Comparison of ENCODE assay signal across 9 cellular contexts in genomic region chr14:22386924-22387775, GRCh38.
DNase-seq lines count a peak whose midpoint lies in the region; ATAC-seq, FAIRE-seq and TF ChIP-seq lines count a peak whose summit lies in the region.
"Had no signal": no experiment of that assay in that cellular context is flagged by ENCODE, and none has a peak within 500 bp of the region (broad histone marks: within the 10 kb centered on the region; RNA-seq: fewer than 3 reads in every experiment).

No MANE protein-coding gene starts in this region.

- no TSS peak for BruUV-seq in endothelial cell of umbilical vein (replicated peaks; lab: Mats Ljungman, UMichigan)

- no peak overlapping the region for H2BK120ac ChIP-seq in mesendoderm (ENCODE audit: low read depth, low read length)

- H3K27ac Mint-ChIP-seq in activated naive CD4-positive, alpha-beta T cell treated with anti-CD3 and anti-CD28 coated beads, Interleukin-2, amount 50 U/mL, for 72 hours: no peak overlapping the region
- H3K27ac Mint-ChIP-seq: activated naive CD4-positive, alpha-beta T cell treated with anti-CD3 and anti-CD28 coated beads, Interleukin-2, amount 50 U/mL, for 24 hours had no signal

- TF ChIP-seq POLR2A in endothelial cell of umbilical vein (IDR thresholded peaks at IDR 0.05; ENCODE audit: low read depth, low read length): no peak

- dilution Hi-C loops in endothelial cell of umbilical vein (cut with MboI; ENCODE audit: extremely low pct_ligation_motif_present, low sequenced_read_pairs): no loop called here

- H3K4ac ChIP-seq in mesendoderm (ENCODE audit: low read depth, low read length): no peak overlapping the region

- no peaks in the 10 kb centered on the region for H3K9me1 ChIP-seq in endothelial cell of umbilical vein (replicated peaks; ENCODE audit: control insufficient read depth, extremely low read depth, insufficient read depth, low read length)

- H3K79me2 ChIP-seq in endothelial cell of umbilical vein (ENCODE audit: control insufficient read depth, insufficient read depth, low read length) (no peaks in the 10 kb centered on the region), mesendoderm (ENCODE audit: control insufficient read depth, insufficient read depth, low read length) (no peaks in the 10 kb centered on the region)

- peak overlapping the region; percentile 2 for H2AFZ ChIP-seq in endothelial cell of umbilical vein (ENCODE audit: low read depth, low read length)

- no peak overlapping the region for H2BK15ac ChIP-seq in mesendoderm (replicated peaks; ENCODE audit: low read depth)

- H3K27me3 ChIP-seq in endothelial cell of umbilical vein (ENCODE audit: control insufficient read depth in 2 of 2, insufficient read depth in 2 of 2, low read length in 2 of 2) (peaks cover 6 to 15% of the 10 kb centered on the region in 2 experiments), mesendoderm (ENCODE audit: insufficient read depth, low read length, poor library complexity) (no peaks in the 10 kb centered on the region)

- no peak overlapping the region for H2BK5ac ChIP-seq in mesendoderm (ENCODE audit: low read length)

- TF ChIP-seq CTCF in LNCAP (IDR thresholded peaks at IDR 0.05): peak; percentile 79
- peak; percentile 79; the same call in 1 of the 2 replicates for TF ChIP-seq CTCF in RWPE1 (conservative IDR thresholded peaks at IDR 0.05; ENCODE audit: low read depth)
- TF ChIP-seq CTCF in endothelial cell of umbilical vein (IDR thresholded peaks at IDR 0.05; ENCODE audit: extremely low read depth in 1 of 2, insufficient read depth in 1 of 2, low read depth in 1 of 2, low read length in 2 of 2): peak; percentile 68 to 70

- POLR2A ChIA-PET in RWPE1 (lab: Yijun Ruan, JAX; ENCODE audit: low non-redundant PET): no interaction called here
- POLR2A ChIA-PET in endothelial cell of umbilical vein (lab: Charles Lee): no interaction called here

- H3K9me3 ChIP-seq in endothelial cell of umbilical vein (replicated peaks; ENCODE audit: control insufficient read depth, insufficient read depth, low read length): no peaks in the 10 kb centered on the region

- WGBS in mesendoderm (ENCODE audit: extremely low coverage, insufficient coverage, low lambda C conversion rate): no CpG with 5 or more reads among the region's 22 CpGs

- H4K8ac ChIP-seq in mesendoderm (ENCODE audit: low read depth, low read length): no peak overlapping the region

- H4K20me1 ChIP-seq in endothelial cell of umbilical vein (replicated peaks; ENCODE audit: control insufficient read depth, extremely low read depth, insufficient read depth, low read length): no peaks in the 10 kb centered on the region

- CTCF ChIA-PET in RWPE1 (lab: Yijun Ruan, JAX) (interaction anchor here (0.9 to 1.0 kb wide), 2 partner anchors 68 to 166 kb away, joined by 3 to 4 read pairs; no protein-coding TSS in a partner anchor), endothelial cell of umbilical vein (lab: Charles Lee) (interaction anchor here (1.0 to 5.1 kb wide), 12 partner anchors 12 to 599 kb away, joined by 3 to 82 read pairs (median 6); no protein-coding TSS in a partner anchor)

- no peak overlapping the region for H3K9ac ChIP-seq in endothelial cell of umbilical vein (replicated peaks; ENCODE audit: extremely low read depth, insufficient read depth, low read length)
- H3K9ac ChIP-seq in mesendoderm (ENCODE audit: low read length): peak overlapping the region; percentile 30

- no peak overlapping the region for H3K4me3 ChIP-seq in endothelial cell of umbilical vein (replicated peaks in 1 of 3; ENCODE audit: insufficient read depth in 1 of 3, low read depth in 1 of 3, low read length in 3 of 3)
- no peak overlapping the region for H3K4me3 ChIP-seq in mesendoderm (ENCODE audit: low read length)

- H4K5ac ChIP-seq in mesendoderm (ENCODE audit: low read length): peak overlapping the region; percentile 93

- FAIRE-seq in endothelial cell of umbilical vein (lab: Jason Lieb, UNC): peak; percentile 98

- H3K79me1 ChIP-seq in mesendoderm (ENCODE audit: low read length): no peaks in the 10 kb centered on the region

- H3K56ac ChIP-seq in mesendoderm (ENCODE audit: low read length): peak overlapping the region; percentile 47

- DNase-seq in ELR (ENCODE audit: low read depth) (peak; percentile 77), RWPE1 (ENCODE audit: low spot score) (peak; percentile 79), endothelial cell of umbilical vein (ENCODE audit: low read depth, low spot score) (peak; percentile 77), mesendoderm (peak; percentile 80)
- no peak for DNase-seq in activated naive CD4-positive, alpha-beta T cell treated with anti-CD3 and anti-CD28 coated beads, Interleukin-2, amount 50 U/mL, for 72 hours (ENCODE audit: low spot score in 2 of 2)

- H3K23ac ChIP-seq in mesendoderm (ENCODE audit: low read length): no peak overlapping the region

- H2AK5ac ChIP-seq in mesendoderm (ENCODE audit: low read length): no peak overlapping the region

- ATAC-seq in activated naive CD4-positive, alpha-beta T cell treated with anti-CD3 and anti-CD28 coated beads, Interleukin-2, amount 50 U/mL, for 72 hours: no peak
- ATAC-seq in GM19023 (IDR thresholded peaks at IDR 0.05; ENCODE audit: unreplicated experiment) (no peak), GM21786 (IDR thresholded peaks at IDR 0.05; ENCODE audit: unreplicated experiment) (no peak)

- H3K27ac ChIP-seq in RWPE1 (no peak overlapping the region), endothelial cell of umbilical vein (ENCODE audit: insufficient read depth, low read depth, low read length) (no peak overlapping the region), mesendoderm (ENCODE audit: low read depth, low read length) (no peak overlapping the region)

- no peaks in the 10 kb centered on the region for H3K36me3 ChIP-seq in endothelial cell of umbilical vein (ENCODE audit: control insufficient read depth in 2 of 2, extremely low read depth in 1 of 2, insufficient read depth in 2 of 2, low read length in 2 of 2)
- H3K36me3 ChIP-seq in mesendoderm (ENCODE audit: control insufficient read depth, insufficient read depth, low read length): no peaks in the 10 kb centered on the region

- H3K9me3 Mint-ChIP-seq in activated naive CD4-positive, alpha-beta T cell treated with anti-CD3 and anti-CD28 coated beads, Interleukin-2, amount 50 U/mL, for 72 hours: no peaks in the 10 kb centered on the region
- H3K9me3 Mint-ChIP-seq: activated naive CD4-positive, alpha-beta T cell treated with anti-CD3 and anti-CD28 coated beads, Interleukin-2, amount 50 U/mL, for 24 hours had no signal

- intact Hi-C loops in endothelial cell of umbilical vein (cut with micrococcal nuclease): loop anchor here (1.0 to 5.0 kb wide), 8 partner anchors 84 to 595 kb away; partner anchors contain the start of gene AJUBA

- H3K4me2 ChIP-seq in endothelial cell of umbilical vein (ENCODE audit: insufficient read depth, low read length) (no peak overlapping the region), mesendoderm (ENCODE audit: low read length) (no peak overlapping the region)

- no peaks in the 10 kb centered on the region for H3K36me3 Mint-ChIP-seq in activated naive CD4-positive, alpha-beta T cell treated with anti-CD3 and anti-CD28 coated beads, Interleukin-2, amount 50 U/mL, for 72 hours
- H3K36me3 Mint-ChIP-seq: activated naive CD4-positive, alpha-beta T cell treated with anti-CD3 and anti-CD28 coated beads, Interleukin-2, amount 50 U/mL, for 24 hours had no signal

- no peak overlapping the region for H3K18ac ChIP-seq in mesendoderm (ENCODE audit: low read length)

- H3K4me1 ChIP-seq in endothelial cell of umbilical vein (ENCODE audit: control insufficient read depth, extremely low read depth, insufficient read depth, low read length): peaks cover 6% of the 10 kb centered on the region
- peaks cover 5% of the 10 kb centered on the region for H3K4me1 ChIP-seq in mesendoderm (ENCODE audit: control insufficient read depth, low read depth, low read length)

TF ChIP-seq in endothelial cell of umbilical vein, 7 proteins besides CTCF, POLR2A, EP300 and RAD21:
- TF ChIP-seq MAX (IDR thresholded peaks at IDR 0.05; ENCODE audit: insufficient read depth, insufficient read length): no peak
- no peak for TF ChIP-seq POLR2AphosphoS5 (IDR thresholded peaks at IDR 0.05; ENCODE audit: insufficient read depth, low read depth, low read length)
- no peak for TF ChIP-seq GATA2 (IDR thresholded peaks at IDR 0.05; ENCODE audit: insufficient read depth, insufficient read length, low read depth, low read length)
- TF ChIP-seq JUN (IDR thresholded peaks at IDR 0.05; ENCODE audit: borderline replicate concordance, insufficient read depth, insufficient read length, low read depth): no peak
- no peak for TF ChIP-seq MYC (IDR thresholded peaks at IDR 0.05; ENCODE audit: low read depth, low read length)
- TF ChIP-seq FOS (IDR thresholded peaks at IDR 0.05; ENCODE audit: borderline replicate concordance, insufficient read depth, low read length): no peak
- no peak for TF ChIP-seq EZH2 (IDR thresholded peaks at IDR 0.05; ENCODE audit: borderline replicate concordance, low read depth, low read length, severe bottlenecking)

Comparison
In these comparisons a context has a peak if more than half of its experiments do, and no peak if none do; other contexts are left out.
1. DNase-seq: peak in ELR (single experiment), RWPE1 (single experiment), endothelial cell of umbilical vein (single experiment) and mesendoderm (single experiment); none in activated naive CD4-positive, alpha-beta T cell treated with anti-CD3 and anti-CD28 coated beads, Interleukin-2, amount 50 U/mL, for 72 hours (0 of 2).
2. Peak in every context shown above with its lines, with median percentiles within 50 percentile points of each other: CTCF ChIP-seq.